In genomic region chr6:154078596-154078995, GRCh38 we compare ENCODE assay signal across 7 cellular contexts. TPM values are rescaled to one million over a fixed set of nuclear protein-coding genes. Genes with fewer than 3 reads are reported as not detected.
"Had no signal": no experiment of that assay in that cellular context is flagged by ENCODE, and none has a peak within 500 bp of the region (broad histone marks: within the 10 kb centered on the region; RNA-seq: fewer than 3 reads in every experiment).

No MANE protein-coding gene starts in this region.

RNA-seq across cellular contexts. Expression of gene OPRM1, which starts 39.6 kb away (rescaled TPM):
- total RNA-seq: GM23248, H1, H7, HepG2, HFFc6, HT-29 had no signal
- polyA plus RNA-seq: GM23248, H1, HepG2, IgD-negative memory B cell had no signal
